ENCODE assay signal across 10 cellular contexts in genomic region chr17:44353656-44354331, GRCh38. TPM values are rescaled to one million over a fixed set of nuclear protein-coding genes. Genes with fewer than 3 reads are reported as not detected.
DNase-seq lines count a peak whose midpoint lies in the region; ATAC-seq and TF ChIP-seq lines count a peak whose summit lies in the region.
"Had no signal": no experiment of that assay in that cellular context is flagged by ENCODE, and none has a peak within 500 bp of the region (broad histone marks: within the 10 kb centered on the region; RNA-seq: fewer than 3 reads in every experiment).

No MANE protein-coding gene starts in this region.

- BruUV-seq in PC-3 (replicated peaks; lab: Mats Ljungman, UMichigan), result no TSS peak

- H3K4me1 ChIP-seq in PC-3 (ENCODE audit: insufficient read depth, low read length), result no peaks in the 10 kb centered on the region
- H3K4me1 ChIP-seq: SJSA1 had no signal

- no peaks in the 10 kb centered on the region for H3K9me3 ChIP-seq in PC-3 (ENCODE audit: low read length)
- H3K9me3 ChIP-seq: SJSA1 had no signal

- POLR2A ChIA-PET in PC-3 (lab: Charles Lee; ENCODE audit: unreplicated experiment), result interaction anchor here (0.7 kb wide), 1 partner anchor 409 kb away, joined by 4 read pairs; no protein-coding TSS in a partner anchor

- H3K36me3 ChIP-seq in PC-3 (ENCODE audit: low read depth, low read length), result peaks cover 13% of the 10 kb centered on the region; the same call in 1 of the 2 replicates

- H3K79me2 ChIP-seq in PC-3 (ENCODE audit: low read length), result no peaks in the 10 kb centered on the region

- intact Hi-C loops in PC-3 (cut with micrococcal nuclease), result no loop called here

- no peaks in the 10 kb centered on the region for H4K20me1 ChIP-seq in PC-3 (ENCODE audit: low read length)

- CTCF ChIA-PET in PC-3 (lab: Charles Lee), result no interaction called here

- peak; percentile 48 for DNase-seq in D341Med (ENCODE audit: low spot score)
- no peak for DNase-seq in PC-3
- no peak for DNase-seq in epithelial cell of esophagus (ENCODE audit: low read depth)
- DNase-seq in omental fat pad (ENCODE audit: low spot score), result no peak
- no peak for DNase-seq in KG1 (lab: John Stamatoyannopoulos, UW)
- DNase-seq in HK-2 (ENCODE audit: unreplicated experiment), result no peak
- no peak for DNase-seq in inferior parietal cortex (ENCODE audit: extremely low spot score)

- no peaks in the 10 kb centered on the region for H3K27me3 ChIP-seq in PC-3 (ENCODE audit: low read length)
- H3K27me3 ChIP-seq: SJSA1 had no signal

- H3K4me2 ChIP-seq in PC-3 (ENCODE audit: low read length), result no peak overlapping the region

- H3K4me3 ChIP-seq in PC-3 (ENCODE audit: low read length) (no peak overlapping the region), epithelial cell of esophagus (ENCODE audit: low read length) (peak overlapping the region; percentile 8)
- H3K4me3 ChIP-seq: SJSA1 had no signal

- H3K9ac ChIP-seq in PC-3 (ENCODE audit: low read length), result no peak overlapping the region

- H3K9me2 ChIP-seq in PC-3 (replicated peaks; ENCODE audit: low read length), result no peaks in the 10 kb centered on the region

- no peak overlapping the region for H2AFZ ChIP-seq in PC-3 (ENCODE audit: low read length)

- TF ChIP-seq CTCF in PC-3 (conservative IDR thresholded peaks at IDR 0.05; ENCODE audit: low read depth, low read length) (no peak), epithelial cell of esophagus (IDR thresholded peaks at IDR 0.05; ENCODE audit: insufficient read depth, low read depth, low read length, missing control alignments) (no peak), omental fat pad (IDR thresholded peaks at IDR 0.05) (no peak)

- no peak overlapping the region for H3K27ac ChIP-seq in PC-3 (ENCODE audit: low read length)
- H3K27ac ChIP-seq: epithelial cell of prostate, SJSA1 had no signal

- ATAC-seq in PC-3 (peak; percentile 16; the same call in 1 of the 2 replicates), omental fat pad (ENCODE audit: low FRiP score) (peak; percentile 38), GM21723 (IDR thresholded peaks at IDR 0.05; ENCODE audit: unreplicated experiment) (no peak)

- no peaks in the 10 kb centered on the region for H3F3A ChIP-seq in PC-3 (ENCODE audit: low read length, unreplicated experiment)

RNA-seq across cellular contexts. Expression of gene GRN, which starts 8.7 kb away (rescaled TPM):
- 400 and 465 TPM in 2 replicates for total RNA-seq in PC-3 (2014; rRNA removed)
- 100 to 1,000 TPM; 275 to 379 (median 316) TPM for total RNA-seq in omental fat pad

RNA-seq across cellular contexts. Expression of gene FAM171A2, which starts 9.9 kb away (rescaled TPM):
- total RNA-seq in PC-3 (2014; rRNA removed), result 16.3 and 22.6 TPM in 2 replicates
- 1 to 10 TPM in 1 of 4 donors, under 1 TPM in 3; 0.56 to 3.5 (median 0.95) TPM for total RNA-seq in omental fat pad

RNA-seq across cellular contexts. Expression of gene SLC25A39, which starts 29.2 kb away (rescaled TPM):
- total RNA-seq in PC-3 (2014; rRNA removed) (726 and 797 TPM in 2 replicates), omental fat pad (10 to 100 TPM; 46.0 to 75.7 (median 60.7) TPM)

RNA-seq across cellular contexts. Expression of gene ITGA2B, which starts 35.7 kb away (rescaled TPM):
- 3.1 and 7.1 TPM in 2 replicates for total RNA-seq in PC-3 (2014; rRNA removed)
- 1 to 10 TPM in 2 of 4 donors, under 1 TPM in 2; 0.72 to 1.6 (median 1.0) TPM for total RNA-seq in omental fat pad

RNA-seq across cellular contexts. Expression of gene RUNDC3A, which starts 45.4 kb away (rescaled TPM):
- 0.29 and 1.4 TPM in 2 replicates for total RNA-seq in PC-3 (2014; rRNA removed)
- total RNA-seq in omental fat pad, result under 1 TPM in 1 of 4 donors, not detected in 3; 0.84 TPM
- total RNA-seq: SJSA1 had no signal
